In genomic region chr14:77094672-77095284, GRCh38 we compare ENCODE assay signal across 8 cellular contexts. TPM values are rescaled to one million over a fixed set of nuclear protein-coding genes. Genes with fewer than 3 reads are reported as not detected.
DNase-seq lines count a peak whose midpoint lies in the region; ATAC-seq and TF ChIP-seq lines count a peak whose summit lies in the region.

No MANE protein-coding gene starts in this region.

- H3K4me3 ChIP-seq in CD8-positive, alpha-beta memory T cell (ENCODE audit: low read length): no peak overlapping the region
- H3K4me3 ChIP-seq in OCI-LY1 (ENCODE audit: low read depth, low read length, poor library complexity, severe bottlenecking): no peak overlapping the region
- H3K4me3 ChIP-seq in esophagus squamous epithelium: no peak overlapping the region

- TF ChIP-seq CTCF in OCI-LY1 (IDR thresholded peaks at IDR 0.05; ENCODE audit: low read length) (peak; percentile 86), esophagus squamous epithelium (IDR thresholded peaks at IDR 0.05) (peak; percentile 64 to 84 (median 78)), nephron (IDR thresholded peaks at IDR 0.05; ENCODE audit: unreplicated experiment in 3 of 3) (peak; percentile 74 to 84 (median 77))

- H3K9ac ChIP-seq in OCI-LY1 (ENCODE audit: low read length): no peak overlapping the region

- no peaks in the 10 kb centered on the region for H3K36me3 ChIP-seq in CD8-positive, alpha-beta memory T cell (ENCODE audit: insufficient read depth, low read length)
- H3K36me3 ChIP-seq in OCI-LY1 (ENCODE audit: insufficient read depth, low read length) (no peaks in the 10 kb centered on the region), esophagus squamous epithelium (no peaks in the 10 kb centered on the region)

- peaks cover 0 to 4% of the 10 kb centered on the region in 2 donors for H3K27me3 Mint-ChIP-seq in CD8-positive, alpha-beta memory T cell
- H3K27me3 Mint-ChIP-seq in nephron (ENCODE audit: low read depth): peaks cover 2% of the 10 kb centered on the region

- peaks cover 3 to 13% (median 10%) of the 10 kb centered on the region in 5 donors for H3K9me3 Mint-ChIP-seq in CD8-positive, alpha-beta memory T cell
- H3K9me3 Mint-ChIP-seq in nephron: peaks cover 9% of the 10 kb centered on the region

- ATAC-seq in GM18519 (IDR thresholded peaks at IDR 0.05; ENCODE audit: low FRiP score, unreplicated experiment): no peak

- peak overlapping the region in 4 of 7 donors; percentile 39 to 75 (median 56) for H3K4me3 Mint-ChIP-seq in CD8-positive, alpha-beta memory T cell
- H3K4me3 Mint-ChIP-seq in nephron: peak overlapping the region; percentile 64 to 79 (median 79)

- POLR2A ChIA-PET in CD8-positive, alpha-beta memory T cell (lab: Charles Lee): interaction anchor here (0.9 kb wide), 1 partner anchor 32 kb away, joined by 3 read pairs; no protein-coding TSS in a partner anchor

- H3K79me2 ChIP-seq in OCI-LY1 (ENCODE audit: insufficient read depth, low read length): peaks cover 5% of the 10 kb centered on the region; the same call in 1 of the 2 replicates

- peak; percentile 60 to 82 (median 62) for DNase-seq in CD8-positive, alpha-beta memory T cell
- peak; percentile 48 for DNase-seq in HuH-7.5 (ENCODE audit: low spot score)
- DNase-seq in activated T-cell treated with anti-CD3 and anti-CD28 coated beads for 24 hours (ENCODE audit: low read depth): peak; percentile 68
- DNase-seq in esophagus squamous epithelium (lab: John Stamatoyannopoulos, UW): no peak
- peak; percentile 71 for DNase-seq in stimulated activated naive CD4-positive, alpha-beta T cell treated with Interleukin-2 at 50 U/mL for 16 hours (lab: John Stamatoyannopoulos, UW)

- no peaks in the 10 kb centered on the region for H3K9me3 ChIP-seq in CD8-positive, alpha-beta memory T cell (ENCODE audit: low read length)
- H3K9me3 ChIP-seq in OCI-LY1 (ENCODE audit: low read length): peaks cover 10% of the 10 kb centered on the region; the same call in 1 of the 2 replicates
- peaks cover 0 to 17% (median 13%) of the 10 kb centered on the region in 3 donors for H3K9me3 ChIP-seq in esophagus squamous epithelium

- WGBS in esophagus squamous epithelium, 2 donors: 18 to 22% methylated on average over 8 of the region's 8 CpGs

- CTCF ChIA-PET in CD8-positive, alpha-beta memory T cell (lab: Charles Lee): interaction anchor here (0.7 to 3.2 kb wide), 19 partner anchors 10 to 384 kb away, joined by 3 to 14 read pairs (median 4); no protein-coding TSS in a partner anchor

- no peak overlapping the region for H3K4me2 ChIP-seq in OCI-LY1 (ENCODE audit: low read length)

- intact Hi-C loops in esophagus squamous epithelium (cut with DNase I): no loop called here

- no peaks in the 10 kb centered on the region for H3K9me2 ChIP-seq in OCI-LY1 (ENCODE audit: low read depth, low read length)

- H2AFZ ChIP-seq in OCI-LY1 (ENCODE audit: low read length): no peak overlapping the region

- H3K4me1 ChIP-seq in CD8-positive, alpha-beta memory T cell (ENCODE audit: insufficient read depth, low read length): peaks cover 20% of the 10 kb centered on the region
- H3K4me1 ChIP-seq in OCI-LY1 (ENCODE audit: insufficient read depth, low read length, severe bottlenecking) (peaks cover 21% of the 10 kb centered on the region), esophagus squamous epithelium (peaks cover 15 to 42% (median 19%) of the 10 kb centered on the region in 3 donors)

- no peaks in the 10 kb centered on the region for H3K27me3 ChIP-seq in CD8-positive, alpha-beta memory T cell (ENCODE audit: insufficient read depth, low read length, poor library complexity, severe bottlenecking)
- H3K27me3 ChIP-seq in OCI-LY1 (ENCODE audit: insufficient read depth, low read length) (no peaks in the 10 kb centered on the region; the same call in 1 of the 2 replicates), esophagus squamous epithelium (no peaks in the 10 kb centered on the region)

- H3K36me3 Mint-ChIP-seq in CD8-positive, alpha-beta memory T cell: peaks cover 2 to 15% (median 9%) of the 10 kb centered on the region in 3 donors
- H3K36me3 Mint-ChIP-seq in nephron (ENCODE audit: low read depth): no peaks in the 10 kb centered on the region

- 0 out of 2 replicates have a peak, but pooled peaks cover 5% of the 10 kb centered on the region for H3F3A ChIP-seq in OCI-LY1 (ENCODE audit: insufficient read depth, low read length)

- no peaks in the 10 kb centered on the region for H4K20me1 ChIP-seq in OCI-LY1 (ENCODE audit: insufficient read depth, low read length)

- H3K4me1 Mint-ChIP-seq in CD8-positive, alpha-beta memory T cell: peaks cover 26 to 45% (median 43%) of the 10 kb centered on the region in 3 donors
- H3K4me1 Mint-ChIP-seq in nephron: peaks cover 33% of the 10 kb centered on the region

- TF ChIP-seq POLR2A in esophagus squamous epithelium (IDR thresholded peaks at IDR 0.05): no peak

- no peak overlapping the region for H3K27ac ChIP-seq in CD8-positive, alpha-beta memory T cell (ENCODE audit: low read depth, low read length)
- H3K27ac ChIP-seq in OCI-LY1 (ENCODE audit: low read depth, low read length, poor library complexity, severe bottlenecking) (no peak overlapping the region), esophagus squamous epithelium (peak overlapping the region in 1 of 4 donors; percentile 53)

- peak overlapping the region in 5 of 8 donors; percentile 32 to 90 (median 63) for H3K27ac Mint-ChIP-seq in CD8-positive, alpha-beta memory T cell
- H3K27ac Mint-ChIP-seq in nephron: peak overlapping the region; percentile 34 to 90 (median 60)

RNA-seq across cellular contexts. Expression of gene CIPC, which starts 3.3 kb away (rescaled TPM):
- 10 to 100 TPM; 10.5 to 12.7 TPM for total RNA-seq in CD8-positive, alpha-beta memory T cell
- 6.2 TPM for polyA plus RNA-seq in CD8-positive, alpha-beta memory T cell
- 10 to 100 TPM; 17.1 to 38.3 (median 32.6) TPM for total RNA-seq in esophagus squamous epithelium

RNA-seq across cellular contexts. Expression of gene ZDHHC22, which starts 46.8 kb away (rescaled TPM):
- not detected for total RNA-seq in CD8-positive, alpha-beta memory T cell
- polyA plus RNA-seq in CD8-positive, alpha-beta memory T cell: not detected
- not detected for total RNA-seq in esophagus squamous epithelium
